ENCODE assay signal across 16 cellular contexts in genomic region chr16:49194499-49195260, GRCh38.
"Had no signal": no experiment of that assay in that cellular context is flagged by ENCODE, and none has a peak within 500 bp of the region (broad histone marks: within the 10 kb centered on the region; RNA-seq: fewer than 3 reads in every experiment).

No MANE protein-coding gene starts in this region.

- H3K27me3 Mint-ChIP-seq: activated B cell treated with CpG ODN at 0.5 μM for 24 hours; central memory CD8-positive, alpha-beta T cell; T-helper 17 cell had no signal

- H3K9me3 Mint-ChIP-seq: activated B cell treated with CpG ODN at 0.5 μM for 24 hours; activated T-helper 2 cell treated with anti-CD3 and anti-CD28 coated beads, Interferon-gamma antibody, Interleukin-2, Interleukin-4, amounts not matched to agents 10 μg/mL and 5 μg/mL and 100 μg/mL, durations not matched to agents 14 hours and 24 hours and 36 hours had no signal

- H3K36me3 ChIP-seq: adrenal gland had no signal

- H3K4me3 Mint-ChIP-seq: activated B cell treated with CpG ODN at 0.5 μM for 24 hours; central memory CD8-positive, alpha-beta T cell; memory B cell; natural killer cell treated with Interleukin-12 subunit alpha and Interleukin-12 subunit beta and Interleukin-15 and Interleukin-18, amount 100 ng/mL, for 72 hours; stimulated activated effector memory CD8-positive, alpha-beta T cell treated with anti-CD3 and anti-CD28 coated beads, Interleukin-12 subunit alpha, Interleukin-12 subunit beta, amount 100 ng/mL, for 72 hours; T-helper 17 cell had no signal

- H3K9me3 ChIP-seq: adrenal gland had no signal

- H3K4me1 Mint-ChIP-seq: activated B cell treated with CpG ODN at 0.5 μM for 24 hours; central memory CD8-positive, alpha-beta T cell; memory B cell; stimulated activated effector memory CD8-positive, alpha-beta T cell treated with anti-CD3 and anti-CD28 coated beads, Interleukin-12 subunit alpha, Interleukin-12 subunit beta, amount 100 ng/mL, for 72 hours; T-helper 17 cell had no signal

- ATAC-seq: left lobe of liver; natural killer cell treated with Interleukin-12 subunit alpha and Interleukin-12 subunit beta and Interleukin-15 and Interleukin-18, amount 100 ng/mL, for 72 hours; stimulated activated effector memory CD8-positive, alpha-beta T cell treated with anti-CD3 and anti-CD28 coated beads, Interleukin-12 subunit alpha, Interleukin-12 subunit beta, amount 100 ng/mL, for 72 hours; T-helper 17 cell had no signal

- FAIRE-seq: small intestine had no signal

- H3K4me3 ChIP-seq: adrenal gland had no signal

- H3K27ac ChIP-seq: adrenal gland, epithelial cell of prostate had no signal

- H3K4me1 ChIP-seq: adrenal gland had no signal

- DNase-seq: activated B cell treated with CpG ODN at 0.5 μM for 24 hours; activated CD4-positive, alpha-beta T cell treated with anti-CD3 and anti-CD28 coated beads, Interleukin-2, amount 50 U/mL, for 1 hour; activated naive CD4-positive, alpha-beta T cell treated with anti-CD3 and anti-CD28 coated beads, Interleukin-2, amount 50 U/mL, for 16 hours; adrenal gland; effector memory CD4-positive, alpha-beta T cell; occipital lobe; small intestine; T-helper 17 cell; trophoblast cell had no signal

- H3K27ac Mint-ChIP-seq: activated B cell treated with CpG ODN at 0.5 μM for 24 hours; activated T-helper 2 cell treated with anti-CD3 and anti-CD28 coated beads, Interferon-gamma antibody, Interleukin-2, Interleukin-4, amounts not matched to agents 10 μg/mL and 5 μg/mL and 100 μg/mL, durations not matched to agents 14 hours and 24 hours and 36 hours; memory B cell; natural killer cell treated with Interleukin-12 subunit alpha and Interleukin-12 subunit beta and Interleukin-15 and Interleukin-18, amount 100 ng/mL, for 72 hours; stimulated activated effector memory CD8-positive, alpha-beta T cell treated with anti-CD3 and anti-CD28 coated beads, Interleukin-12 subunit alpha, Interleukin-12 subunit beta, amount 100 ng/mL, for 72 hours; T-helper 17 cell had no signal

- H3K27me3 ChIP-seq: adrenal gland had no signal

- H3K36me3 Mint-ChIP-seq: memory B cell; natural killer cell treated with Interleukin-12 subunit alpha and Interleukin-12 subunit beta and Interleukin-15 and Interleukin-18, amount 100 ng/mL, for 72 hours; stimulated activated effector memory CD8-positive, alpha-beta T cell treated with anti-CD3 and anti-CD28 coated beads, Interleukin-12 subunit alpha, Interleukin-12 subunit beta, amount 100 ng/mL, for 72 hours had no signal
